ENCODE assay signal across 2 cellular contexts in genomic region chr10:12235116-12235694, GRCh38.
A peak's percentile ranks its signal among the peaks of the same experiment; 100 is the strongest.
TF ChIP-seq lines count a peak whose summit lies in the region.

No MANE protein-coding gene starts in this region.

TF ChIP-seq in GM23338, 12 proteins besides CTCF, POLR2A, EP300 and RAD21:
- TF ChIP-seq, protein P1, sequence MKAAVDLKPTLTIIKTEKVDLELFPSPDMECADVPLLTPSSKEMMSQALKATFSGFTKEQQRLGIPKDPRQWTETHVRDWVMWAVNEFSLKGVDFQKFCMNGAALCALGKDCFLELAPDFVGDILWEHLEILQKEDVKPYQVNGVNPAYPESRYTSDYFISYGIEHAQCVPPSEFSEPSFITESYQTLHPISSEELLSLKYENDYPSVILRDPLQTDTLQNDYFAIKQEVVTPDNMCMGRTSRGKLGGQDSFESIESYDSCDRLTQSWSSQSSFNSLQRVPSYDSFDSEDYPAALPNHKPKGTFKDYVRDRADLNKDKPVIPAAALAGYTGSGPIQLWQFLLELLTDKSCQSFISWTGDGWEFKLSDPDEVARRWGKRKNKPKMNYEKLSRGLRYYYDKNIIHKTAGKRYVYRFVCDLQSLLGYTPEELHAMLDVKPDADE (IDR thresholded peaks at IDR 0.05), result no peak
- TF ChIP-seq EZH2phosphoT487 (IDR thresholded peaks at IDR 0.05; ENCODE audit: unreplicated experiment), result peak; percentile 58

TF ChIP-seq in HepG2, 621 proteins besides CTCF, POLR2A, EP300 and RAD21:
- TF ChIP-seq, protein P2, sequence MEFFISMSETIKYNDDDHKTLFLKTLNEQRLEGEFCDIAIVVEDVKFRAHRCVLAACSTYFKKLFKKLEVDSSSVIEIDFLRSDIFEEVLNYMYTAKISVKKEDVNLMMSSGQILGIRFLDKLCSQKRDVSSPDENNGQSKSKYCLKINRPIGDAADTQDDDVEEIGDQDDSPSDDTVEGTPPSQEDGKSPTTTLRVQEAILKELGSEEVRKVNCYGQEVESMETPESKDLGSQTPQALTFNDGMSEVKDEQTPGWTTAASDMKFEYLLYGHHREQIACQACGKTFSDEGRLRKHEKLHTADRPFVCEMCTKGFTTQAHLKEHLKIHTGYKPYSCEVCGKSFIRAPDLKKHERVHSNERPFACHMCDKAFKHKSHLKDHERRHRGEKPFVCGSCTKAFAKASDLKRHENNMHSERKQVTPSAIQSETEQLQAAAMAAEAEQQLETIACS (CRISPR knock-in tag; IDR thresholded peaks at IDR 0.05), result no peak
- TF ChIP-seq ZNF7 (CRISPR knock-in tag; IDR thresholded peaks at IDR 0.05) (no peak), ZNF530 (CRISPR knock-in tag; IDR thresholded peaks at IDR 0.05; ENCODE audit: low read depth) (no peak), GATAD2A (CRISPR knock-in tag; IDR thresholded peaks at IDR 0.05) (no peak), ZNF891 (CRISPR knock-in tag; IDR thresholded peaks at IDR 0.05) (no peak)
